Comparison of ENCODE assay signal across 8 cellular contexts in genomic region chr2:230913406-230913805, GRCh38. TPM values are rescaled to one million over a fixed set of nuclear protein-coding genes. Genes with fewer than 3 reads are reported as not detected.
DNase-seq lines count a peak whose midpoint lies in the region; ATAC-seq and TF ChIP-seq lines count a peak whose summit lies in the region.

No MANE protein-coding gene starts in this region.

- no peak overlapping the region for H3K4me2 ChIP-seq in OCI-LY1 (ENCODE audit: low read length)

- H3K27me3 ChIP-seq in heart left ventricle, result peaks cover 0 to 13% (median 0%) of the 10 kb centered on the region in 9 donors
- H3K27me3 ChIP-seq in OCI-LY1 (ENCODE audit: insufficient read depth, low read length), result peaks cover 15% of the 10 kb centered on the region; the same call in 1 of the 2 replicates
- peaks cover 0 to 10% (median 0%) of the 10 kb centered on the region in 4 donors for H3K27me3 ChIP-seq in esophagus muscularis mucosa

- 81 to 92% (median 89%) methylated on average over 2 of the region's 2 CpGs for WGBS in heart left ventricle, 4 donors
- WGBS in esophagus muscularis mucosa, result 74% methylated on average over 2 of the region's 2 CpGs

- H2AFZ ChIP-seq in OCI-LY1 (ENCODE audit: low read length), result no peak overlapping the region

- no peak for TF ChIP-seq POLR2A in heart left ventricle (IDR thresholded peaks at IDR 0.05)
- no peak for TF ChIP-seq POLR2A in esophagus muscularis mucosa (IDR thresholded peaks at IDR 0.05; ENCODE audit: low read depth)

- H3K4me3 ChIP-seq in heart left ventricle (no peak overlapping the region), OCI-LY1 (ENCODE audit: low read depth, low read length, poor library complexity, severe bottlenecking) (no peak overlapping the region), esophagus muscularis mucosa (no peak overlapping the region), skeletal muscle cell (ENCODE audit: low read depth, low read length) (no peak overlapping the region)

- H3K27ac ChIP-seq in heart left ventricle, result peak overlapping the region in 1 of 12 donors; percentile 15
- no peak overlapping the region for H3K27ac ChIP-seq in OCI-LY1 (ENCODE audit: low read depth, low read length, poor library complexity, severe bottlenecking)
- no peak overlapping the region for H3K27ac ChIP-seq in esophagus muscularis mucosa (replicated peaks in 1 of 4)

- no peaks in the 10 kb centered on the region for H3K79me2 ChIP-seq in OCI-LY1 (ENCODE audit: insufficient read depth, low read length)

- H3K9me2 ChIP-seq in OCI-LY1 (ENCODE audit: low read depth, low read length), result no peaks in the 10 kb centered on the region

- peak in 1 of 4 donors; percentile 24 for ATAC-seq in heart left ventricle
- ATAC-seq in Right ventricle myocardium inferior, result no peak
- ATAC-seq in GM18868 (IDR thresholded peaks at IDR 0.05; ENCODE audit: unreplicated experiment), result no peak

- H3F3A ChIP-seq in OCI-LY1 (ENCODE audit: insufficient read depth, low read length), result no peaks in the 10 kb centered on the region

- peak in 8 of 12 donors; percentile 18 to 55 (median 38) for TF ChIP-seq CTCF in heart left ventricle (IDR thresholded peaks at IDR 0.05)
- TF ChIP-seq CTCF in OCI-LY1 (IDR thresholded peaks at IDR 0.05; ENCODE audit: low read length), result peak; percentile 70
- peak; percentile 47 to 64 (median 50) for TF ChIP-seq CTCF in esophagus muscularis mucosa (IDR thresholded peaks at IDR 0.05)

- H3K9me3 ChIP-seq in heart left ventricle, result no peaks in the 10 kb centered on the region
- H3K9me3 ChIP-seq in OCI-LY1 (ENCODE audit: low read length), result no peaks in the 10 kb centered on the region
- no peaks in the 10 kb centered on the region for H3K9me3 ChIP-seq in esophagus muscularis mucosa

- DNase-seq in heart left ventricle (peak in 3 of 5 donors; percentile 25 to 44 (median 36)), Right ventricle myocardium inferior (ENCODE audit: missing footprints) (no peak), esophagus muscularis mucosa (ENCODE audit: extremely low spot score) (no peak), skeletal muscle cell (ENCODE audit: low read depth) (peak; percentile 7), foreskin melanocyte (no peak)
- no peak for DNase-seq in stimulated activated naive CD4-positive, alpha-beta T cell treated with Interleukin-2 at 50 U/mL for 16 hours (lab: John Stamatoyannopoulos, UW)

- no peaks in the 10 kb centered on the region for H4K20me1 ChIP-seq in OCI-LY1 (ENCODE audit: insufficient read depth, low read length)

- intact Hi-C loops in heart left ventricle (cut with DNase I) (loop anchor here in 1 of 10 donors (5.0 kb wide), 3 partner anchors 46 to 74 kb away; no protein-coding TSS in a partner anchor), Right ventricle myocardium inferior (cut with DNase I) (loop anchor here (2.0 kb wide), 1 partner anchor 65 kb away; no protein-coding TSS in a partner anchor), esophagus muscularis mucosa (cut with DNase I) (loop anchor here (2.0 kb wide), 2 partner anchors 49 to 65 kb away; partner anchors contain the start of gene ITM2C)

- TF ChIP-seq EP300 in esophagus muscularis mucosa (IDR thresholded peaks at IDR 0.05), result no peak

- peaks cover 0 to 10% (median 0%) of the 10 kb centered on the region in 12 donors for H3K4me1 ChIP-seq in heart left ventricle
- no peaks in the 10 kb centered on the region for H3K4me1 ChIP-seq in OCI-LY1 (ENCODE audit: insufficient read depth, low read length, severe bottlenecking)
- peaks cover 0 to 5% (median 0%) of the 10 kb centered on the region in 4 donors for H3K4me1 ChIP-seq in esophagus muscularis mucosa

- no peak overlapping the region for H3K9ac ChIP-seq in OCI-LY1 (ENCODE audit: low read length)

- H3K36me3 ChIP-seq in heart left ventricle (no peaks in the 10 kb centered on the region), OCI-LY1 (ENCODE audit: insufficient read depth, low read length) (no peaks in the 10 kb centered on the region), esophagus muscularis mucosa (no peaks in the 10 kb centered on the region)

RNA-seq across cellular contexts. Expression of gene GPR55, which starts 11.6 kb away (rescaled TPM):
- total RNA-seq in heart left ventricle (under 1 TPM in 4 of 9 donors, not detected in 5; 0.08 to 0.36 (median 0.20) TPM), Right ventricle myocardium inferior (not detected), esophagus muscularis mucosa (under 1 TPM in 2 of 4 donors, not detected in 2; 0.29 to 0.42 TPM)
- under 1 TPM in 1 of 2 donors, not detected in 1; 0.03 TPM for polyA plus RNA-seq in heart left ventricle

RNA-seq across cellular contexts. Expression of gene ITM2C, which starts 48.7 kb away (rescaled TPM):
- total RNA-seq in heart left ventricle (10 to 100 TPM; 23.3 to 36.6 (median 26.5) TPM), Right ventricle myocardium inferior (29.6 TPM), esophagus muscularis mucosa (100 to 1,000 TPM in 2 of 4 donors, 10 to 100 TPM in 2; 84.0 to 145 (median 101) TPM)
- 10 to 100 TPM; 19.7 to 25.0 TPM for polyA plus RNA-seq in heart left ventricle

Comparison
In these comparisons a context has a peak if more than half of its experiments do, and no peak if none do; other contexts are left out.
1. DNase-seq: peak in heart left ventricle (3 of 5) and skeletal muscle cell (single experiment); none in Right ventricle myocardium inferior (single experiment), esophagus muscularis mucosa (single experiment), foreskin melanocyte (single experiment) and stimulated activated naive CD4-positive, alpha-beta T cell treated with Interleukin-2 at 50 U/mL for 16 hours (single experiment).
2. Peak in every context shown above with its lines, with median percentiles within 50 percentile points of each other: CTCF ChIP-seq.